Comparison of ENCODE assay signal across 1 cellular context in the genomic region with DNA sequence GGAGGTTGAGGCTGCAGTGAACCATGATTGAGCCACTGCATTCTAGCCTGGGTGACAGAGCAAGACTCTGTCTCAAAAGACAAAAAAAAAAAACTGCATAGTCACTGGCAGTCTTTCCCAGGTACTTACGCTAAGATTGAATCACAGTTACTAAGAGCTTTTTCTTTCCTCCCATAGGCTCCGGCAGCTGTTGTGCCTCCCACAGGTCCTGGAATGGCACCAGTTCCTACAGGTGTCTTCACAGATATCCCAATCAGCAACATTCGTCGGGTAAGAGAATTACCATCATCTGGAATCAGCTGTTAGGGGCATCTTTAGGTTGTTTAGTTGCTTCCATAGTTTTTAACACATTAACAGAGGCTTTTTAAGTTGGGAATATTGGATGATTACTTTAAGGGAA.
A peak's percentile ranks its signal among the peaks of the same experiment; 100 is the strongest.
TF ChIP-seq lines count a peak whose summit lies in the region.

No MANE protein-coding gene starts in this region.

TF ChIP-seq in K562, 482 proteins besides CTCF, POLR2A, EP300 and RAD21 (continues in another document):
- TF ChIP-seq CHCHD3 (CRISPR knock-in tag; IDR thresholded peaks at IDR 0.05) (no peak), KAT7 (CRISPR knock-in tag; IDR thresholded peaks at IDR 0.05; ENCODE audit: borderline replicate concordance) (no peak), FOSL1 (tag; conservative IDR thresholded peaks at IDR 0.05) (0 out of 2 replicates have a peak, but pooled peaks have one; percentile 9), SMARCA4 (IDR thresholded peaks at IDR 0.05) (peak; percentile 91), PRPF4 (IDR thresholded peaks at IDR 0.05; ENCODE audit: insufficient read depth, low read depth, low read length, poor library complexity, severe bottlenecking) (no peak), ZNF449 (CRISPR knock-in tag; IDR thresholded peaks at IDR 0.05) (no peak), ZNF224 (CRISPR knock-in tag; IDR thresholded peaks at IDR 0.05) (no peak), ZNF41 (CRISPR knock-in tag; conservative IDR thresholded peaks at IDR 0.05) (no peak), ZNF12 (CRISPR knock-in tag; IDR thresholded peaks at IDR 0.05) (no peak), NFE2L1 (tag; IDR thresholded peaks at IDR 0.05; ENCODE audit: borderline replicate concordance, low read depth) (peak; percentile 70), MTA3 (IDR thresholded peaks at IDR 0.05; ENCODE audit: borderline replicate concordance) (no peak), NCOA1 (IDR thresholded peaks at IDR 0.05; ENCODE audit: low read depth) (peak; percentile 43; the same call in 1 of the 2 replicates), BACH1 (tag; IDR thresholded peaks at IDR 0.05) (peak; percentile 86; the same call in 1 of the 2 replicates), AFF1 (IDR thresholded peaks at IDR 0.05; ENCODE audit: low read depth in 1 of 2, partially characterized antibody in 2 of 2) (no peak), STAT5A (IDR thresholded peaks at IDR 0.05; ENCODE audit: borderline replicate concordance, low read length) (peak; percentile 47; the same call in 1 of the 2 replicates), ZFPM2 (CRISPR knock-in tag; IDR thresholded peaks at IDR 0.05) (no peak), ZNF436 (CRISPR knock-in tag; IDR thresholded peaks at IDR 0.05) (no peak), EHMT2 (IDR thresholded peaks at IDR 0.05) (peak; percentile 8; the same call in 1 of the 2 replicates), ZNF3 (CRISPR knock-in tag; IDR thresholded peaks at IDR 0.05) (no peak), HDAC3 (IDR thresholded peaks at IDR 0.05; ENCODE audit: borderline replicate concordance, partially characterized antibody) (peak; percentile 46), TRIM24 (IDR thresholded peaks at IDR 0.05) (peak; percentile 62 to 76), PTRF (tag; IDR thresholded peaks at IDR 0.05) (no peak), CBFA2T2 (conservative IDR thresholded peaks at IDR 0.05) (peak; percentile 85), SOX6 (IDR thresholded peaks at IDR 0.05) (peak; percentile 73), SIRT6 (IDR thresholded peaks at IDR 0.05; ENCODE audit: low read depth, low read length) (no peak), NCOA2 (IDR thresholded peaks at IDR 0.05; ENCODE audit: partially characterized antibody in 2 of 2) (peak in 1 of 2 experiments; percentile 39), POLR2AphosphoS5 (IDR thresholded peaks at IDR 0.05; ENCODE audit: control insufficient read depth, insufficient read depth, low read depth, low read length) (peak; percentile 65; the same call in 1 of the 2 replicates), ETS1 (conservative IDR thresholded peaks at IDR 0.05; ENCODE audit: control insufficient read depth, low read depth, low read length) (no peak), SMARCC2 (IDR thresholded peaks at IDR 0.05; ENCODE audit: low read depth) (peak; percentile 71; the same call in 1 of the 2 replicates), RHOXF2B (CRISPR knock-in tag; conservative IDR thresholded peaks at IDR 0.05) (no peak), STAT5B (CRISPR knock-in tag; IDR thresholded peaks at IDR 0.05) (no peak), RCOR1 (IDR thresholded peaks at IDR 0.05; ENCODE audit: borderline replicate concordance in 1 of 2, low read depth in 2 of 2, low read length in 2 of 2) (peak; percentile 66 to 86; a peak in 3 of 4 replicates), ZNF75A (CRISPR knock-in tag; IDR thresholded peaks at IDR 0.05) (no peak), TAL1 (IDR thresholded peaks at IDR 0.05) (peak; percentile 91), ATF6 (CRISPR knock-in tag; IDR thresholded peaks at IDR 0.05) (no peak), CREM (IDR thresholded peaks at IDR 0.05; ENCODE audit: low read depth) (peak; percentile 10; the same call in 1 of the 2 replicates), ZMIZ1 (IDR thresholded peaks at IDR 0.05; ENCODE audit: low read depth in 2 of 2, low read length in 2 of 2) (peak in 1 of 2 experiments; percentile 56; a peak in 1 of 4 replicates), C11orf30 (IDR thresholded peaks at IDR 0.05; ENCODE audit: low read depth) (peak; percentile 89), NCOA6 (IDR thresholded peaks at IDR 0.05) (no peak), ZEB2 (IDR thresholded peaks at IDR 0.05) (peak; percentile 94), ZBTB8A (IDR thresholded peaks at IDR 0.05; ENCODE audit: partially characterized antibody) (no peak), CREB1 (IDR thresholded peaks at IDR 0.05) (peak; percentile 29; the same call in 1 of the 2 replicates), CREB1 (CRISPR knock-in tag; IDR thresholded peaks at IDR 0.05) (no peak), HIVEP1 (CRISPR knock-in tag; IDR thresholded peaks at IDR 0.05) (no peak), NFYB (IDR thresholded peaks at IDR 0.05; ENCODE audit: extremely low read depth, insufficient read length) (no peak), ZNF239 (CRISPR knock-in tag; IDR thresholded peaks at IDR 0.05) (no peak), ZSCAN32 (CRISPR knock-in tag; IDR thresholded peaks at IDR 0.05) (no peak), MAFG (tag; conservative IDR thresholded peaks at IDR 0.05) (peak; percentile 94), KDM1A (IDR thresholded peaks at IDR 0.05) (peak; percentile 92 to 93), MAFK (IDR thresholded peaks at IDR 0.05; ENCODE audit: low read length) (peak; percentile 63), PTTG1 (tag; IDR thresholded peaks at IDR 0.05; ENCODE audit: low read depth) (no peak), DMBX1 (CRISPR knock-in tag; IDR thresholded peaks at IDR 0.05; ENCODE audit: borderline replicate concordance) (peak; percentile 61; the same call in 1 of the 2 replicates), MAFF (IDR thresholded peaks at IDR 0.05; ENCODE audit: low read length) (peak; percentile 44; the same call in 1 of the 2 replicates), ESRRB (CRISPR knock-in tag; IDR thresholded peaks at IDR 0.05; ENCODE audit: borderline replicate concordance) (no peak), GATA2 (CRISPR knock-in tag; IDR thresholded peaks at IDR 0.05) (peak; percentile 66), ZNF384 (IDR thresholded peaks at IDR 0.05; ENCODE audit: low read depth, low read length) (peak; percentile 82), DACH1 (IDR thresholded peaks at IDR 0.05; ENCODE audit: partially characterized antibody) (peak; percentile 66), ZNF354B (CRISPR knock-in tag; IDR thresholded peaks at IDR 0.05) (no peak), CC2D1A (IDR thresholded peaks at IDR 0.05) (peak; percentile 14; the same call in 1 of the 2 replicates), ATF2 (CRISPR knock-in tag; IDR thresholded peaks at IDR 0.05) (no peak), TAF9B (IDR thresholded peaks at IDR 0.05; ENCODE audit: partially characterized antibody) (peak; percentile 21), ILF3 (IDR thresholded peaks at IDR 0.05; ENCODE audit: borderline replicate concordance) (no peak), ESRRA (IDR thresholded peaks at IDR 0.05; ENCODE audit: borderline replicate concordance, low read depth) (no peak)
